15 cellular contexts compared by ENCODE assay signal in the genomic region with DNA sequence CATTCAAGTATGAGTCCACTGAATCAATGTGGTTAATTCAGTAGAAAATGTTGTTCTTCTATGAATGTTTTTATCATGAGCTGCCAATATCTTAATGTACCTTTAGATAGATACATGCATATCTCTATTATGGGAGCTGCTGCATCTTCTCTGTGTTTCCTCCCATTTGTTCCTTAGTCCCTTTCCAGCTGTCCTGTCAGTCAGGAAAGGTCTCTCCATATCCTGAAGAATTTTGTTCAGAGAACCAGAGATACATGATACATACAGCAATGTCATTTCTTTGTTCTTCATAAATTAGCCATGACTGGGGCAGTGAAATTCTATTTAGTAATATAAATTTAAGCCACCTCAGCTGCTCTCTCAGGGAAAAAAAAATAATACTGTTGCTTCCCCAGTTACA.
"Had no signal": no experiment of that assay in that cellular context is flagged by ENCODE, and none has a peak within 500 bp of the region (broad histone marks: within the 10 kb centered on the region; RNA-seq: fewer than 3 reads in every experiment).

No MANE protein-coding gene starts in this region.

- H3K36me3 ChIP-seq: esophagus muscularis mucosa, gastrocnemius medialis, heart right ventricle, upper lobe of left lung, uterus had no signal

- H3K27me3 ChIP-seq: esophagus muscularis mucosa, gastrocnemius medialis, heart right ventricle, upper lobe of left lung, uterus had no signal

- H3K27ac ChIP-seq: epithelial cell of prostate, esophagus muscularis mucosa, gastrocnemius medialis, heart right ventricle, upper lobe of left lung, uterus had no signal

- DNase-seq: effector memory CD8-positive, alpha-beta T cell; gastrocnemius medialis; nephron progenitor cell; small intestine; stimulated activated CD4-positive, alpha-beta T cell treated with anti-CD3 and anti-CD28 coated beads, Interleukin-12 subunit alpha, Interleukin-12 subunit beta, amount 100 ng/mL, for 4 hours; stimulated activated CD4-positive, alpha-beta T cell treated with anti-CD3 and anti-CD28 coated beads, Interleukin-2, amount 100 ng/mL, for 48 hours; stimulated activated naive CD4-positive, alpha-beta T cell treated with Interleukin-2 at 50 U/mL for 16 hours; upper lobe of left lung had no signal

- H3K4me1 ChIP-seq: uterus had no signal

- H3K9me3 ChIP-seq: esophagus muscularis mucosa, gastrocnemius medialis, heart right ventricle, mucosa of descending colon, upper lobe of left lung, uterus had no signal

- ATAC-seq: effector memory CD8-positive, alpha-beta T cell; gastrocnemius medialis had no signal

- H3K4me3 ChIP-seq: esophagus muscularis mucosa, gastrocnemius medialis, heart right ventricle, mucosa of descending colon, upper lobe of left lung, uterus had no signal

- FAIRE-seq: colon, islet of Langerhans, small intestine had no signal
